Comparison of ENCODE assay signal across 8 cellular contexts in genomic region chr1:144412491-144413403, GRCh38. TPM values are rescaled to one million over a fixed set of nuclear protein-coding genes. Genes with fewer than 3 reads are reported as not detected.
DNase-seq lines count a peak whose midpoint lies in the region; ATAC-seq, FAIRE-seq and TF ChIP-seq lines count a peak whose summit lies in the region.
"Not testable (repeated sequence)": the region's sequence is repeated elsewhere in the genome, so short reads cannot be mapped to it uniquely, and the experiment has no call there.

No MANE protein-coding gene starts in this region.

- H3K36me3 ChIP-seq in ES-I3 (ENCODE audit: insufficient read depth, low read length): not testable (repeated sequence)

- ATAC-seq in natural killer cell: peak; percentile 80 to 93 (median 81)

- peak overlapping the region; percentile 57 for H3K4me3 ChIP-seq in fibroblast of villous mesenchyme (ENCODE audit: low read depth, low read length)

- FAIRE-seq in H54 (lab: Jason Lieb, UNC): not testable (repeated sequence)

- intact Hi-C loops in natural killer cell (cut with micrococcal nuclease): not testable (repeated sequence)

- H3K4me1 ChIP-seq in ES-I3 (ENCODE audit: insufficient read depth, low read length): not testable (repeated sequence)

- H3K36me3 Mint-ChIP-seq in natural killer cell: not testable (repeated sequence)

- peak overlapping the region; percentile 100 for H3K4me3 Mint-ChIP-seq in natural killer cell

- DNase-seq in H54 (ENCODE audit: insufficient read length, low spot score) (peak; percentile 61), M059J (ENCODE audit: low read depth) (peak; percentile 97), activated gamma-delta T cell treated with Interleukin-2 at 50 U/mL for 16 hours (peak; percentile 77), fibroblast of villous mesenchyme (ENCODE audit: low read depth) (peak; percentile 99), natural killer cell (peak; percentile 81)
- DNase-seq in stimulated activated CD8-positive, alpha-beta memory T cell treated with anti-CD3 and anti-CD28 coated beads, Interleukin-7, amount 100 ng/mL, for 4 hours (ENCODE audit: low read depth in 2 of 2): peak; percentile 62 to 85

- peak; percentile 98 for TF ChIP-seq POLR2A in H54 (IDR thresholded peaks at IDR 0.05; ENCODE audit: low read depth, low read length)
- TF ChIP-seq POLR2A in Raji (IDR thresholded peaks at IDR 0.05; ENCODE audit: insufficient read depth, low read depth, low read length): peak; percentile 83

- H3K9ac ChIP-seq in ES-I3 (ENCODE audit: low read depth, low read length): peak overlapping the region; percentile 43; the same call in 1 of the 2 replicates

- not testable (repeated sequence) for H3K9me3 ChIP-seq in ES-I3 (ENCODE audit: control insufficient read depth, insufficient read depth, low read length)

- peaks cover 15 to 16% of the 10 kb centered on the region in 2 donors for H3K4me1 Mint-ChIP-seq in natural killer cell

- H3K27me3 Mint-ChIP-seq in natural killer cell (ENCODE audit: low read depth in 2 of 2): not testable (repeated sequence)

- not testable (repeated sequence) for H3K9me3 Mint-ChIP-seq in natural killer cell

- H3K27ac Mint-ChIP-seq in natural killer cell: peak overlapping the region; percentile 96 to 99

- TF ChIP-seq CTCF in fibroblast of villous mesenchyme (IDR thresholded peaks at IDR 0.05; ENCODE audit: insufficient read depth, low read depth, low read length); natural killer cell (IDR thresholded peaks at IDR 0.05): not testable (repeated sequence)

RNA-seq across cellular contexts. Expression of gene PPIAL4E, which starts 39.3 kb away (rescaled TPM):
- total RNA-seq in M059J (2014; rRNA removed; shearing (Covaris generic)): not detected in 2 replicates
- total RNA-seq in fibroblast of villous mesenchyme (not detected in 2 replicates), natural killer cell (under 1 TPM in 1 of 3 donors, not detected in 2; 1.00 TPM)

RNA-seq across cellular contexts. Expression of gene NBPF15, which starts 48.7 kb away (rescaled TPM):
- 14.7 and 38.1 TPM in 2 replicates for total RNA-seq in M059J (2014; rRNA removed; shearing (Covaris generic))
- total RNA-seq in fibroblast of villous mesenchyme: 51.2 and 70.4 TPM in 2 replicates
- total RNA-seq in natural killer cell: 10 to 100 TPM; 12.0 to 29.2 (median 29.0) TPM

Comparison
In these comparisons a context has a peak if more than half of its experiments do, and no peak if none do; other contexts are left out.
1. Peak in every context shown above with its lines: DNase-seq, ATAC-seq and H3K4me3 ChIP-seq.